Comparison of ENCODE assay signal across 11 cellular contexts in the genomic region with DNA sequence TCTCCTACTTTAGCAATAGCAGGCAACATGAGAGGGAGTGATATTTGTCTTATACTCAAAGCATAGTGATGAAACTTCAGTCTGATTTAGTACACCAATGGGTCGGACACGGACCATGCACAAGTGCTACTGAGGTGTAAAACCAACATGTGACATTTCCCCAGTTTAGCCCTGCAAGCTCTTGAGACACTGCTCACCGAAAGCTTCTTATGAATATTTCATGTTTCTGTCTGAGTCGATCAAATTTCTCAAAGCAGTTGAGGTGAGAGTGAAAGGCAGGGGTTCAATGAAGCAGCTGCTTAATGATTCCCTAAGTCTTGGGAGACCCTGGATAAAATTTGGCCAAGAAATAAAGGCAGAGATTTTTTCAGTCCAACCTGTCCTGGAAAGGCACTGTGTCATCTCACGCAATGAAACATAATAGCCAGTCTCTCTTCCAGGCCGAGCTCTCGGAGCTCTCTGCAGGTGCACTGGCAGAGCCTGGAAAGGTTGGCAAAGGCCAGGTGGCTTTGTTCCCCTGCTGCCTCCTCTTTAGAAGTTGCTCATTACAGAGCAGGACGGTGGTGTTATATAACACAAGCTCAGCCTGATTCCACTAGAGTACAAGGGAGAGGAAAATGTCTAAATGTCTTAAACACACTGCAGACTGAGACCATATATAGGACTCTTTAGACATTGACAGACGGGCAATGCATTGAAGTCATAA. TPM values are rescaled to one million over a fixed set of nuclear protein-coding genes. Genes with fewer than 3 reads are reported as not detected.
DNase-seq lines count a peak whose midpoint lies in the region; ATAC-seq, FAIRE-seq and TF ChIP-seq lines count a peak whose summit lies in the region.
"Had no signal": no experiment of that assay in that cellular context is flagged by ENCODE, and none has a peak within 500 bp of the region (broad histone marks: within the 10 kb centered on the region; RNA-seq: fewer than 3 reads in every experiment).

No MANE protein-coding gene starts in this region.

- TF ChIP-seq POLR2A in breast epithelium (IDR thresholded peaks at IDR 0.05) = no peak
- no peak for TF ChIP-seq POLR2A in uterus (IDR thresholded peaks at IDR 0.05)

- intact Hi-C loops in breast epithelium (cut with DNase I; ENCODE audit: low total_unique reads) (no loop called here), uterus (cut with DNase I; ENCODE audit: low total_unique reads) (no loop called here)

- H2AFZ ChIP-seq in MM.1S (ENCODE audit: low read length) = no peak overlapping the region

- TF ChIP-seq CTCF in MM.1S (IDR thresholded peaks at IDR 0.05; ENCODE audit: low read length) (no peak), breast epithelium (IDR thresholded peaks at IDR 0.05) (no peak), uterus (IDR thresholded peaks at IDR 0.05) (no peak)

- H3K9ac ChIP-seq in MM.1S (ENCODE audit: low read length) = no peak overlapping the region
- H3K9ac ChIP-seq: BLaER1 treated with 17β-estradiol and CSF1 and Interleukin-3, amounts not matched to agents 10 nM and 100 nM had no signal

- no peak overlapping the region for H3K27ac ChIP-seq in MM.1S (ENCODE audit: low read length)
- H3K27ac ChIP-seq in breast epithelium = no peak overlapping the region
- no peak overlapping the region for H3K27ac ChIP-seq in uterus
- H3K27ac ChIP-seq: BLaER1 treated with 17β-estradiol and CSF1 and Interleukin-3, amounts not matched to agents 10 nM and 100 nM had no signal

- no peak overlapping the region for H3K4me2 ChIP-seq in MM.1S (ENCODE audit: low read depth, low read length)
- H3K4me2 ChIP-seq: BLaER1 treated with 17β-estradiol and CSF1 and Interleukin-3, amounts not matched to agents 10 nM and 100 nM had no signal

- H3K9me3 ChIP-seq in MM.1S (replicated peaks; ENCODE audit: insufficient read depth, low read length) (no peaks in the 10 kb centered on the region), breast epithelium (no peaks in the 10 kb centered on the region), uterus (no peaks in the 10 kb centered on the region)

- H3K79me2 ChIP-seq in MM.1S (ENCODE audit: low read length) = no peaks in the 10 kb centered on the region

- no peaks in the 10 kb centered on the region for H3F3A ChIP-seq in MM.1S (ENCODE audit: insufficient read depth, low read length)

- H3K4me3 ChIP-seq in MM.1S (ENCODE audit: low read length) = no peak overlapping the region
- no peak overlapping the region for H3K4me3 ChIP-seq in breast epithelium
- H3K4me3 ChIP-seq in uterus = no peak overlapping the region
- H3K4me3 ChIP-seq: BLaER1 treated with 17β-estradiol and CSF1 and Interleukin-3, amounts not matched to agents 10 nM and 100 nM had no signal

- H3K36me3 ChIP-seq in MM.1S (replicated peaks; ENCODE audit: insufficient read depth, low read length) (no peaks in the 10 kb centered on the region), breast epithelium (no peaks in the 10 kb centered on the region), uterus (no peaks in the 10 kb centered on the region)
- H3K36me3 ChIP-seq: BLaER1 treated with 17β-estradiol and CSF1 and Interleukin-3, amounts not matched to agents 10 nM and 100 nM had no signal

- H4K20me1 ChIP-seq in MM.1S (ENCODE audit: insufficient read depth, low read length) = no peaks in the 10 kb centered on the region
- H4K20me1 ChIP-seq: BLaER1 treated with 17β-estradiol and CSF1 and Interleukin-3, amounts not matched to agents 10 nM and 100 nM had no signal

- peak; percentile 93 for ATAC-seq in GM19397 (IDR thresholded peaks at IDR 0.05; ENCODE audit: unreplicated experiment)
- ATAC-seq in HG03066 (IDR thresholded peaks at IDR 0.05; ENCODE audit: low read depth, unreplicated experiment) = peak; percentile 97

- DNase-seq in DMS79 (lab: John Stamatoyannopoulos, UW) (peak; percentile 59), NCI-H774 (lab: John Stamatoyannopoulos, UW) (peak; percentile 49), MM.1S (no peak), breast epithelium (ENCODE audit: low spot score in 2 of 2) (no peak), uterus (no peak), HTR-8/SVneo (ENCODE audit: insufficient read length, low spot score) (no peak)

- FAIRE-seq in HTR-8/SVneo (lab: Jason Lieb, UNC) = no peak
- FAIRE-seq: islet of Langerhans, TTC549 had no signal

- no peaks in the 10 kb centered on the region for H3K9me2 ChIP-seq in MM.1S (replicated peaks; ENCODE audit: insufficient read depth, low read length)

- H3K27me3 ChIP-seq in MM.1S (replicated peaks; ENCODE audit: insufficient read depth, low read length) (no peaks in the 10 kb centered on the region), breast epithelium (no peaks in the 10 kb centered on the region), uterus (no peaks in the 10 kb centered on the region)
- H3K27me3 ChIP-seq: BLaER1 treated with 17β-estradiol and CSF1 and Interleukin-3, amounts not matched to agents 10 nM and 100 nM had no signal

- H3K4me1 ChIP-seq in MM.1S (ENCODE audit: low read length) (no peaks in the 10 kb centered on the region), breast epithelium (no peaks in the 10 kb centered on the region), uterus (no peaks in the 10 kb centered on the region)

RNA-seq across cellular contexts. Expression of a gene that starts 33.9 kb away (rescaled TPM):
- total RNA-seq in breast epithelium (10 to 100 TPM; 61.1 to 89.5 (median 89.0) TPM), uterus (100 to 1,000 TPM in 2 of 4 donors, 10 to 100 TPM in 2; 41.0 to 188 (median 92.0) TPM)

RNA-seq across cellular contexts. Expression of a gene that starts 50.5 kb away (rescaled TPM):
- total RNA-seq in breast epithelium (100 to 1,000 TPM; 208 to 458 (median 347) TPM), uterus (100 to 1,000 TPM in 2 of 4 donors, 10 to 100 TPM in 2; 55.0 to 935 (median 92.6) TPM)

Comparison
In these comparisons a context has a peak if more than half of its experiments do, and no peak if none do; other contexts are left out.
1. DNase-seq: peak in DMS79 (single experiment) and NCI-H774 (single experiment); none in MM.1S (single experiment), breast epithelium (0 of 2), uterus (0 of 2) and HTR-8/SVneo (single experiment).